ENCODE assay signal across 26 cellular contexts in genomic region chr2:52861606-52862005, GRCh38.
"Had no signal": no experiment of that assay in that cellular context is flagged by ENCODE, and none has a peak within 500 bp of the region (broad histone marks: within the 10 kb centered on the region; RNA-seq: fewer than 3 reads in every experiment).

No MANE protein-coding gene starts in this region.

- H3K36me3 ChIP-seq: colonic mucosa, neural progenitor cell, thoracic aorta, uterus had no signal

- H3K27ac Mint-ChIP-seq: activated CD4-positive, alpha-beta memory T cell treated with anti-CD3 and anti-CD28 coated beads, Interleukin-2, amount 10 ng/mL, durations not matched to agents 7 days and 5 days; activated CD4-positive, alpha-beta T cell treated with anti-CD3 and anti-CD28 coated beads, Interleukin-2, amount 10 ng/mL, durations not matched to agents 24 days and 14 days; activated naive CD4-positive, alpha-beta T cell treated with anti-CD3 and anti-CD28 coated beads, Interleukin-2, amount 10 ng/mL, durations not matched to agents 7 days and 5 days; activated T-cell treated with anti-CD3 and anti-CD28 coated beads, Interleukin-2, amount 50 U/mL, for 24 hours; naive thymus-derived CD8-positive, alpha-beta T cell; neural progenitor cell; type B pancreatic cell had no signal

- H3K36me3 Mint-ChIP-seq: activated naive CD4-positive, alpha-beta T cell treated with anti-CD3 and anti-CD28 coated beads, Interleukin-2, amount 10 ng/mL, durations not matched to agents 7 days and 5 days; naive thymus-derived CD8-positive, alpha-beta T cell; neural progenitor cell; type B pancreatic cell had no signal

- H3K4me1 ChIP-seq: colonic mucosa, neural progenitor cell, uterus had no signal

- H3K4me1 Mint-ChIP-seq: activated CD4-positive, alpha-beta memory T cell treated with anti-CD3 and anti-CD28 coated beads, Interleukin-2, amount 10 ng/mL, durations not matched to agents 7 days and 5 days; activated CD4-positive, alpha-beta T cell treated with anti-CD3 and anti-CD28 coated beads, Interleukin-2, amount 10 ng/mL, durations not matched to agents 24 days and 14 days; activated naive CD4-positive, alpha-beta T cell treated with anti-CD3 and anti-CD28 coated beads, Interleukin-2, amount 10 ng/mL, durations not matched to agents 7 days and 5 days; naive thymus-derived CD8-positive, alpha-beta T cell; neural progenitor cell had no signal

- H3K27ac ChIP-seq: colonic mucosa, neural progenitor cell, skin epidermis, thoracic aorta, uterus had no signal

- H3K9me3 ChIP-seq: colonic mucosa, thoracic aorta, uterus had no signal

- H3K4me3 ChIP-seq: colonic mucosa, neural progenitor cell, skin epidermis, thoracic aorta, uterus had no signal

- H3K27me3 ChIP-seq: colonic mucosa, neural progenitor cell, uterus had no signal

- FAIRE-seq: frontal cortex had no signal

- DNase-seq: activated CD4-positive, alpha-beta memory T cell treated with anti-CD3 and anti-CD28 coated beads, Interleukin-2, amount 10 ng/mL, durations not matched to agents 7 days and 5 days; activated CD4-positive, alpha-beta T cell treated with anti-CD3 and anti-CD28 coated beads, Interleukin-2, amount 10 ng/mL, durations not matched to agents 24 days and 14 days; activated CD4-positive, CD25-positive, alpha-beta regulatory T cell treated with anti-CD3 and anti-CD28 coated beads, Interleukin-2, amount 50 U/mL, for 72 hours; activated CD8-positive, alpha-beta memory T cell treated with anti-CD3 and anti-CD28 coated beads, Interleukin-2, amount 50 U/mL, for 48 hours; activated gamma-delta T cell; activated naive CD4-positive, alpha-beta T cell treated with anti-CD3 and anti-CD28 coated beads, Interleukin-2, amount 10 ng/mL, durations not matched to agents 7 days and 5 days; activated T-cell treated with anti-CD3 and anti-CD28 coated beads, Interleukin-2, amount 50 U/mL, for 24 hours; amygdala; colonic mucosa; effector memory CD4-positive, alpha-beta T cell; islet precursor cell; left colon; mesenchymal stem cell; naive thymus-derived CD8-positive, alpha-beta T cell; occipital lobe; stimulated activated CD4-positive, alpha-beta T cell treated with anti-CD3 and anti-CD28 coated beads, Interleukin-12 subunit alpha, Interleukin-12 subunit beta, amount 100 ng/mL, for 4 hours; stimulated activated CD4-positive, alpha-beta T cell treated with anti-CD3 and anti-CD28 coated beads, Interleukin-4, amount 100 ng/mL, for 1 hour; stimulated activated naive CD8-positive, alpha-beta T cell treated with anti-CD3 and anti-CD28 coated beads, Interleukin-15, Interleukin-2, amounts not matched to agents 100 U/mL and 50 U/mL, for 24 hours; T-helper 2 cell; uterus had no signal

- H3K27me3 Mint-ChIP-seq: activated CD4-positive, alpha-beta memory T cell treated with anti-CD3 and anti-CD28 coated beads, Interleukin-2, amount 10 ng/mL, durations not matched to agents 7 days and 5 days; activated CD4-positive, alpha-beta T cell treated with anti-CD3 and anti-CD28 coated beads, Interleukin-2, amount 10 ng/mL, durations not matched to agents 24 days and 14 days; activated naive CD4-positive, alpha-beta T cell treated with anti-CD3 and anti-CD28 coated beads, Interleukin-2, amount 10 ng/mL, durations not matched to agents 7 days and 5 days; activated T-cell treated with anti-CD3 and anti-CD28 coated beads, Interleukin-2, amount 50 U/mL, for 24 hours; naive thymus-derived CD8-positive, alpha-beta T cell; type B pancreatic cell had no signal

- H3K4me3 Mint-ChIP-seq: activated CD4-positive, alpha-beta memory T cell treated with anti-CD3 and anti-CD28 coated beads, Interleukin-2, amount 10 ng/mL, durations not matched to agents 7 days and 5 days; activated CD4-positive, alpha-beta T cell treated with anti-CD3 and anti-CD28 coated beads, Interleukin-2, amount 10 ng/mL, durations not matched to agents 24 days and 14 days; activated naive CD4-positive, alpha-beta T cell treated with anti-CD3 and anti-CD28 coated beads, Interleukin-2, amount 10 ng/mL, durations not matched to agents 7 days and 5 days; activated T-cell treated with anti-CD3 and anti-CD28 coated beads, Interleukin-2, amount 50 U/mL, for 24 hours; naive thymus-derived CD8-positive, alpha-beta T cell; neural progenitor cell; type B pancreatic cell had no signal

- ATAC-seq: left colon; naive thymus-derived CD8-positive, alpha-beta T cell; sciatic nerve; stimulated activated naive CD8-positive, alpha-beta T cell treated with anti-CD3 and anti-CD28 coated beads, Interleukin-15, Interleukin-2, amounts not matched to agents 100 U/mL and 50 U/mL, for 24 hours had no signal
